1 cellular context compared by ENCODE assay signal in the genomic region with DNA sequence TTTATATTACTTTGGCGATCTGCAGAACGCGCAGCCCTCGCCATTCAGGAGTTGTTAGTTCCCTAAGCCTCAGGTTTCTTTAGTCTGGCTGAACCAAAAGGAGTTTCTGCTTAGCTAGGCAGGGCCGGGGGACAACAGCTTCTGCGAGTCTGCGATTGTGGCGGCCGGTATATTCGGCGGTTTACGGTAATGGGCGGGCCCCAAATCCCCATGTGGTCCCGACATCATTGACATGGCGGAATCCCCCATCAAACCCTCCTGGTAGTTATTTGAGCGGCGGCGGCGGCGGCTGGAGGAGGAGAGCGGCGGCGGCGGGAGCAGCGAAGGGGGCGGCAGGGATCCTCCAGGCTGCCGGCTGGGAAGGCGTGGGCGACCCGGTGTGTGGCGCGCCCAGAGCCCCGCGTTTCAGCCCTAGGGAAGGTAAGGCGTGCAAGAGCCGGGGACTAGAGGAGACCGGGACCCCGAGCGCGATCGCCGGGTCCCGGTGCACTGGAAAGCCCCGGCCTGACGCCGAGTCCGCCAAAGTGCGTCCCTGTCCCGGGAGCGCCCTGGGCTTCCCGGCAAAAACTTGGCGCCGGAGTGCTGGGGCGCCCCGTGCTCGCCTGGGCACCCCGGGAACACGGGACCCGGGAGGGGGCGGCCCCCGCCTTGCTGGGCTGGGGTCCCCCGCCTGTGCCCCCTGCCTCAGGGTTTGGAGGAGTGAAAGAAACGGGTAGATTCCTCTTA.
TF ChIP-seq lines count a peak whose summit lies in the region.

TSS of gene FNDC3B (plus strand) at position 227 of the 726 bp plus-strand sequence. CDS start 72,902 bp downstream, outside the sequence.

TF ChIP-seq in K562, 482 proteins besides CTCF, POLR2A, EP300 and RAD21 (continued from another document and continues in another):
- TF ChIP-seq, protein P1, sequence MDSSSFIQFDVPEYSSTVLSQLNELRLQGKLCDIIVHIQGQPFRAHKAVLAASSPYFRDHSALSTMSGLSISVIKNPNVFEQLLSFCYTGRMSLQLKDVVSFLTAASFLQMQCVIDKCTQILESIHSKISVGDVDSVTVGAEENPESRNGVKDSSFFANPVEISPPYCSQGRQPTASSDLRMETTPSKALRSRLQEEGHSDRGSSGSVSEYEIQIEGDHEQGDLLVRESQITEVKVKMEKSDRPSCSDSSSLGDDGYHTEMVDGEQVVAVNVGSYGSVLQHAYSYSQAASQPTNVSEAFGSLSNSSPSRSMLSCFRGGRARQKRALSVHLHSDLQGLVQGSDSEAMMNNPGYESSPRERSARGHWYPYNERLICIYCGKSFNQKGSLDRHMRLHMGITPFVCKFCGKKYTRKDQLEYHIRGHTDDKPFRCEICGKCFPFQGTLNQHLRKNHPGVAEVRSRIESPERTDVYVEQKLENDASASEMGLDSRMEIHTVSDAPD (CRISPR knock-in tag; IDR thresholded peaks at IDR 0.05): no peak
- TF ChIP-seq TBP (optimal IDR thresholded peaks at IDR 0.05; ENCODE audit: low read depth, low read length) (peak; percentile 88), RFX1 (IDR thresholded peaks at IDR 0.05) (no peak), ZNF174 (CRISPR knock-in tag; IDR thresholded peaks at IDR 0.05) (no peak), CBX5 (IDR thresholded peaks at IDR 0.05; ENCODE audit: borderline replicate concordance, low read depth) (no peak), ZKSCAN3 (CRISPR knock-in tag; IDR thresholded peaks at IDR 0.05) (no peak), BCOR (IDR thresholded peaks at IDR 0.05) (no peak), ATF1 (CRISPR knock-in tag; IDR thresholded peaks at IDR 0.05) (no peak), ATF1 (tag; IDR thresholded peaks at IDR 0.05) (peak; percentile 87), PTBP1 (IDR thresholded peaks at IDR 0.05; ENCODE audit: low read depth, low read length) (no peak), GABPB2 (CRISPR knock-in tag; conservative IDR thresholded peaks at IDR 0.05) (no peak), NR1H2 (CRISPR knock-in tag; IDR thresholded peaks at IDR 0.05) (0 out of 2 replicates have a peak, but pooled peaks have one; percentile 37), NFYB (IDR thresholded peaks at IDR 0.05; ENCODE audit: extremely low read depth, insufficient read length) (no peak), XRCC5 (IDR thresholded peaks at IDR 0.05; ENCODE audit: low read depth, low read length) (peak; percentile 42; the same call in 1 of the 2 replicates), NFATC3 (IDR thresholded peaks at IDR 0.05) (no peak), CSDE1 (IDR thresholded peaks at IDR 0.05) (no peak), SP2 (IDR thresholded peaks at IDR 0.05; ENCODE audit: extremely low read depth, low read depth, low read length, poor library complexity, severe bottlenecking) (no peak), NCOA2 (IDR thresholded peaks at IDR 0.05; ENCODE audit: partially characterized antibody in 2 of 2) (no peak), MBD1 (CRISPR knock-in tag; IDR thresholded peaks at IDR 0.05) (no peak), HMG20A (CRISPR knock-in tag; conservative IDR thresholded peaks at IDR 0.05) (no peak), ZNF280B (CRISPR knock-in tag; IDR thresholded peaks at IDR 0.05) (no peak), ZNF609 (CRISPR knock-in tag; IDR thresholded peaks at IDR 0.05; ENCODE audit: borderline replicate concordance) (0 out of 2 replicates have a peak, but pooled peaks have one; percentile 57), ESRRA (IDR thresholded peaks at IDR 0.05; ENCODE audit: borderline replicate concordance, low read depth) (peak; percentile 42; the same call in 1 of the 2 replicates), ZNF146 (CRISPR knock-in tag; IDR thresholded peaks at IDR 0.05; ENCODE audit: unreplicated experiment) (no peak), ZNF253 (CRISPR knock-in tag; conservative IDR thresholded peaks at IDR 0.05) (no peak), ZFP36 (IDR thresholded peaks at IDR 0.05; ENCODE audit: low read depth, low read length, partially characterized antibody) (peak; percentile 33), TAF1 (IDR thresholded peaks at IDR 0.05; ENCODE audit: control insufficient read depth, extremely low read depth, insufficient read depth, low read length, severe bottlenecking) (peak; percentile 88), SIN3B (IDR thresholded peaks at IDR 0.05; ENCODE audit: low read depth) (no peak)
- TF ChIP-seq, protein P2, sequence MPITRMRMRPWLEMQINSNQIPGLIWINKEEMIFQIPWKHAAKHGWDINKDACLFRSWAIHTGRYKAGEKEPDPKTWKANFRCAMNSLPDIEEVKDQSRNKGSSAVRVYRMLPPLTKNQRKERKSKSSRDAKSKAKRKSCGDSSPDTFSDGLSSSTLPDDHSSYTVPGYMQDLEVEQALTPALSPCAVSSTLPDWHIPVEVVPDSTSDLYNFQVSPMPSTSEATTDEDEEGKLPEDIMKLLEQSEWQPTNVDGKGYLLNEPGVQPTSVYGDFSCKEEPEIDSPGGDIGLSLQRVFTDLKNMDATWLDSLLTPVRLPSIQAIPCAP (CRISPR knock-in tag; IDR thresholded peaks at IDR 0.05; ENCODE audit: borderline replicate concordance): no peak
- TF ChIP-seq, protein P3, sequence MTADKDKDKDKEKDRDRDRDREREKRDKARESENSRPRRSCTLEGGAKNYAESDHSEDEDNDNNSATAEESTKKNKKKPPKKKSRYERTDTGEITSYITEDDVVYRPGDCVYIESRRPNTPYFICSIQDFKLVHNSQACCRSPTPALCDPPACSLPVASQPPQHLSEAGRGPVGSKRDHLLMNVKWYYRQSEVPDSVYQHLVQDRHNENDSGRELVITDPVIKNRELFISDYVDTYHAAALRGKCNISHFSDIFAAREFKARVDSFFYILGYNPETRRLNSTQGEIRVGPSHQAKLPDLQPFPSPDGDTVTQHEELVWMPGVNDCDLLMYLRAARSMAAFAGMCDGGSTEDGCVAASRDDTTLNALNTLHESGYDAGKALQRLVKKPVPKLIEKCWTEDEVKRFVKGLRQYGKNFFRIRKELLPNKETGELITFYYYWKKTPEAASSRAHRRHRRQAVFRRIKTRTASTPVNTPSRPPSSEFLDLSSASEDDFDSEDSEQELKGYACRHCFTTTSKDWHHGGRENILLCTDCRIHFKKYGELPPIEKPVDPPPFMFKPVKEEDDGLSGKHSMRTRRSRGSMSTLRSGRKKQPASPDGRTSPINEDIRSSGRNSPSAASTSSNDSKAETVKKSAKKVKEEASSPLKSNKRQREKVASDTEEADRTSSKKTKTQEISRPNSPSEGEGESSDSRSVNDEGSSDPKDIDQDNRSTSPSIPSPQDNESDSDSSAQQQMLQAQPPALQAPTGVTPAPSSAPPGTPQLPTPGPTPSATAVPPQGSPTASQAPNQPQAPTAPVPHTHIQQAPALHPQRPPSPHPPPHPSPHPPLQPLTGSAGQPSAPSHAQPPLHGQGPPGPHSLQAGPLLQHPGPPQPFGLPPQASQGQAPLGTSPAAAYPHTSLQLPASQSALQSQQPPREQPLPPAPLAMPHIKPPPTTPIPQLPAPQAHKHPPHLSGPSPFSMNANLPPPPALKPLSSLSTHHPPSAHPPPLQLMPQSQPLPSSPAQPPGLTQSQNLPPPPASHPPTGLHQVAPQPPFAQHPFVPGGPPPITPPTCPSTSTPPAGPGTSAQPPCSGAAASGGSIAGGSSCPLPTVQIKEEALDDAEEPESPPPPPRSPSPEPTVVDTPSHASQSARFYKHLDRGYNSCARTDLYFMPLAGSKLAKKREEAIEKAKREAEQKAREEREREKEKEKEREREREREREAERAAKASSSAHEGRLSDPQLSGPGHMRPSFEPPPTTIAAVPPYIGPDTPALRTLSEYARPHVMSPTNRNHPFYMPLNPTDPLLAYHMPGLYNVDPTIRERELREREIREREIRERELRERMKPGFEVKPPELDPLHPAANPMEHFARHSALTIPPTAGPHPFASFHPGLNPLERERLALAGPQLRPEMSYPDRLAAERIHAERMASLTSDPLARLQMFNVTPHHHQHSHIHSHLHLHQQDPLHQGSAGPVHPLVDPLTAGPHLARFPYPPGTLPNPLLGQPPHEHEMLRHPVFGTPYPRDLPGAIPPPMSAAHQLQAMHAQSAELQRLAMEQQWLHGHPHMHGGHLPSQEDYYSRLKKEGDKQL (CRISPR knock-in tag; IDR thresholded peaks at IDR 0.05; ENCODE audit: borderline replicate concordance): no peak
- TF ChIP-seq, protein P4, sequence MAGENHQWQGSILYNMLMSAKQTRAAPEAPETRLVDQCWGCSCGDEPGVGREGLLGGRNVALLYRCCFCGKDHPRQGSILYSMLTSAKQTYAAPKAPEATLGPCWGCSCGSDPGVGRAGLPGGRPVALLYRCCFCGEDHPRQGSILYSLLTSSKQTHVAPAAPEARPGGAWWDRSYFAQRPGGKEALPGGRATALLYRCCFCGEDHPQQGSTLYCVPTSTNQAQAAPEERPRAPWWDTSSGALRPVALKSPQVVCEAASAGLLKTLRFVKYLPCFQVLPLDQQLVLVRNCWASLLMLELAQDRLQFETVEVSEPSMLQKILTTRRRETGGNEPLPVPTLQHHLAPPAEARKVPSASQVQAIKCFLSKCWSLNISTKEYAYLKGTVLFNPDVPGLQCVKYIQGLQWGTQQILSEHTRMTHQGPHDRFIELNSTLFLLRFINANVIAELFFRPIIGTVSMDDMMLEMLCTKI (IDR thresholded peaks at IDR 0.05; ENCODE audit: partially characterized antibody): no peak
- TF ChIP-seq, protein P5, sequence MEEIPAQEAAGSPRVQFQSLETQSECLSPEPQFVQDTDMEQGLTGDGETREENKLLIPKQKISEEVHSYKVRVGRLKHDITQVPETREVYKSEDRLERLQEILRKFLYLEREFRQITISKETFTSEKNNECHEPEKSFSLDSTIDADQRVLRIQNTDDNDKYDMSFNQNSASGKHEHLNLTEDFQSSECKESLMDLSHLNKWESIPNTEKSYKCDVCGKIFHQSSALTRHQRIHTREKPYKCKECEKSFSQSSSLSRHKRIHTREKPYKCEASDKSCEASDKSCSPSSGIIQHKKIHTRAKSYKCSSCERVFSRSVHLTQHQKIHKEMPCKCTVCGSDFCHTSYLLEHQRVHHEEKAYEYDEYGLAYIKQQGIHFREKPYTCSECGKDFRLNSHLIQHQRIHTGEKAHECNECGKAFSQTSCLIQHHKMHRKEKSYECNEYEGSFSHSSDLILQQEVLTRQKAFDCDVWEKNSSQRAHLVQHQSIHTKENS (CRISPR knock-in tag; IDR thresholded peaks at IDR 0.05): no peak
